Comparison of ENCODE assay signal across 15 cellular contexts in genomic region chr6:120405947-120406346, GRCh38.
DNase-seq lines count a peak whose midpoint lies in the region; ATAC-seq and TF ChIP-seq lines count a peak whose summit lies in the region.
"Had no signal": no experiment of that assay in that cellular context is flagged by ENCODE, and none has a peak within 500 bp of the region (broad histone marks: within the 10 kb centered on the region; RNA-seq: fewer than 3 reads in every experiment).

No MANE protein-coding gene starts in this region.

- TF ChIP-seq EP300 in Ishikawa (IDR thresholded peaks at IDR 0.05; ENCODE audit: borderline replicate concordance): no peak

- H3K4me3 ChIP-seq in tibial artery: no peak overlapping the region
- H3K4me3 ChIP-seq: gastroesophageal sphincter had no signal

- H3K4me1 ChIP-seq in tibial artery: no peaks in the 10 kb centered on the region
- H3K4me1 ChIP-seq: gastroesophageal sphincter had no signal

- TF ChIP-seq CTCF in VCaP (conservative IDR thresholded peaks at IDR 0.05) (peak; percentile 60), tibial artery (IDR thresholded peaks at IDR 0.05) (no peak)

- H3K9me3 ChIP-seq in tibial artery: no peaks in the 10 kb centered on the region
- H3K9me3 ChIP-seq: gastroesophageal sphincter had no signal

- H3K36me3 ChIP-seq in tibial artery: no peaks in the 10 kb centered on the region
- H3K36me3 ChIP-seq: gastroesophageal sphincter had no signal

- no peaks in the 10 kb centered on the region for H3K27me3 ChIP-seq in tibial artery
- H3K27me3 ChIP-seq: gastroesophageal sphincter had no signal

- TF ChIP-seq RAD21 in Ishikawa (IDR thresholded peaks at IDR 0.05; ENCODE audit: low read depth): peak; percentile 43; the same call in 1 of the 2 replicates

- intact Hi-C loops in tibial artery (cut with DNase I; ENCODE audit: low total_unique reads): no loop called here

- DNase-seq in DMS 273 (lab: John Stamatoyannopoulos, UW; ENCODE audit: unreplicated experiment): peak; percentile 31
- no peak for DNase-seq in DMS 273 treated with DMSO at 0.1 percent for 48 hours (lab: John Stamatoyannopoulos, UW)
- peak; percentile 54 for DNase-seq in iPS-NIHi7 (ENCODE audit: extremely low spot score)
- DNase-seq in tibial artery: no peak
- DNase-seq in MV-4-11 (lab: John Stamatoyannopoulos, UW): no peak
- DNase-seq: 8988T; activated naive CD4-positive, alpha-beta T cell; CD8-positive, alpha-beta memory T cell; effector memory CD8-positive, alpha-beta T cell; MM.1S had no signal

- no peak for ATAC-seq in HG03280 (IDR thresholded peaks at IDR 0.05; ENCODE audit: unreplicated experiment)
- ATAC-seq: effector memory CD8-positive, alpha-beta T cell; gastroesophageal sphincter had no signal

- H3K27ac ChIP-seq in VCaP (no peak overlapping the region), tibial artery (no peak overlapping the region)
- H3K27ac ChIP-seq: gastroesophageal sphincter, HL-60 had no signal

TF ChIP-seq in Ishikawa, 13 proteins besides CTCF, POLR2A, EP300 and RAD21:
- no peak for TF ChIP-seq CEBPB (IDR thresholded peaks at IDR 0.05)
- TF ChIP-seq TEAD4 (IDR thresholded peaks at IDR 0.05): peak; percentile 5; the same call in 1 of the 2 replicates

Comparison
In these comparisons a context has a peak if more than half of its experiments do, and no peak if none do; other contexts are left out.
1. DNase-seq: peak in DMS 273 (single experiment) and iPS-NIHi7 (single experiment); none in DMS 273 treated with DMSO at 0.1 percent for 48 hours (single experiment), tibial artery (0 of 2) and MV-4-11 (single experiment).